Comparison of ENCODE assay signal across 18 cellular contexts in genomic region chr4:76654796-76655195, GRCh38.
DNase-seq lines count a peak whose midpoint lies in the region; FAIRE-seq and TF ChIP-seq lines count a peak whose summit lies in the region.
"Had no signal": no experiment of that assay in that cellular context is flagged by ENCODE, and none has a peak within 500 bp of the region (broad histone marks: within the 10 kb centered on the region; RNA-seq: fewer than 3 reads in every experiment).

No MANE protein-coding gene starts in this region.

- H2AFZ ChIP-seq in smooth muscle cell (ENCODE audit: low read depth): no peak overlapping the region

- no peaks in the 10 kb centered on the region for H4K20me1 ChIP-seq in smooth muscle cell (ENCODE audit: low read depth)

- H3K36me3 ChIP-seq in adipocyte (ENCODE audit: control insufficient read depth, insufficient read depth, low read length, severe bottlenecking): no peaks in the 10 kb centered on the region
- no peaks in the 10 kb centered on the region for H3K36me3 ChIP-seq in smooth muscle cell (ENCODE audit: low read depth)
- H3K36me3 ChIP-seq in small intestine (ENCODE audit: control insufficient read depth in 2 of 2, insufficient read depth in 2 of 2, low read length in 2 of 2): no peaks in the 10 kb centered on the region

- no peak overlapping the region for H3K9ac ChIP-seq in adipocyte (ENCODE audit: low read length)
- H3K9ac ChIP-seq in smooth muscle cell (ENCODE audit: low read depth): no peak overlapping the region

- peak overlapping the region; percentile 56 for H3K4me2 ChIP-seq in smooth muscle cell

- no peaks in the 10 kb centered on the region for H3K79me2 ChIP-seq in smooth muscle cell (ENCODE audit: low read depth)

- TF ChIP-seq CTCF in smooth muscle cell (IDR thresholded peaks at IDR 0.05; ENCODE audit: borderline replicate concordance, insufficient read depth, poor library complexity, severe bottlenecking): no peak

- H3K4me1 ChIP-seq in adipocyte (ENCODE audit: control insufficient read depth, insufficient read depth, low read length): peaks cover 26% of the 10 kb centered on the region
- peaks cover 15% of the 10 kb centered on the region for H3K4me1 ChIP-seq in smooth muscle cell (ENCODE audit: low read depth)
- H3K4me1 ChIP-seq in small intestine (ENCODE audit: control insufficient read depth in 2 of 2, insufficient read depth in 1 of 2, low read depth in 1 of 2, low read length in 1 of 2): no peaks in the 10 kb centered on the region

- no peak for FAIRE-seq in small intestine (lab: Jason Lieb, UNC)
- FAIRE-seq: D721Med, GM12892 had no signal

- no peaks in the 10 kb centered on the region for H3F3A ChIP-seq in smooth muscle cell (ENCODE audit: low read depth)

- H3K4me3 ChIP-seq in adipocyte (ENCODE audit: low read length) (no peak overlapping the region), smooth muscle cell (no peak overlapping the region), small intestine (ENCODE audit: low read depth in 1 of 2, low read length in 2 of 2) (no peak overlapping the region)

- H3K27ac ChIP-seq in smooth muscle cell (ENCODE audit: low read depth) (peak overlapping the region; percentile 56), small intestine (ENCODE audit: low read depth in 1 of 2, low read length in 1 of 2) (no peak overlapping the region)
- H3K27ac ChIP-seq: RWPE1 had no signal

- H3K27me3 ChIP-seq in adipocyte (replicated peaks; ENCODE audit: control insufficient read depth, insufficient read depth, low read length): no peaks in the 10 kb centered on the region
- H3K27me3 ChIP-seq in smooth muscle cell (ENCODE audit: low read depth): no peaks in the 10 kb centered on the region
- H3K27me3 ChIP-seq in small intestine (ENCODE audit: control insufficient read depth in 2 of 2, insufficient read depth in 2 of 2, low read length in 2 of 2): no peaks in the 10 kb centered on the region

- H3K9me3 ChIP-seq in adipocyte (ENCODE audit: control insufficient read depth, low read length): no peaks in the 10 kb centered on the region
- no peaks in the 10 kb centered on the region for H3K9me3 ChIP-seq in smooth muscle cell (replicated peaks; ENCODE audit: low read depth)
- H3K9me3 ChIP-seq in small intestine (ENCODE audit: control insufficient read depth, low read depth): no peaks in the 10 kb centered on the region

- peak; percentile 39 for DNase-seq in GM03348 (ENCODE audit: low spot score)
- peak; percentile 29 for DNase-seq in adipocyte (ENCODE audit: low read depth)
- peak; percentile 63 for DNase-seq in fibroblast of peridontal ligament (ENCODE audit: extremely low read depth)
- DNase-seq in smooth muscle cell (lab: John Stamatoyannopoulos, UW; ENCODE audit: unreplicated experiment): no peak
- no peak for DNase-seq in COLO668 (lab: John Stamatoyannopoulos, UW; ENCODE audit: unreplicated experiment)
- no peak for DNase-seq in stimulated activated CD4-positive, alpha-beta T cell treated with anti-CD3 and anti-CD28 coated beads, Interleukin-15, amount 100 ng/mL, for 24 hours
- no peak for DNase-seq in NCI-H2171 (lab: John Stamatoyannopoulos, UW)
- DNase-seq in small intestine: no peak
- DNase-seq: CD8-positive, alpha-beta T cell; DMS79 treated with DMSO at 0.1 percent for 48 hours; GF-D8; KG1; NCI-H2081 treated with DMSO at 0.1 percent for 48 hours; NCI-H2227 treated with DMSO at 0.1 percent for 48 hours; OCI-M1 had no signal

Comparison
In these comparisons a context has a peak if more than half of its experiments do, and no peak if none do; other contexts are left out.
1. DNase-seq: peak in GM03348 (single experiment), adipocyte (single experiment) and fibroblast of peridontal ligament (single experiment); none in smooth muscle cell (single experiment), COLO668 (single experiment), stimulated activated CD4-positive, alpha-beta T cell treated with anti-CD3 and anti-CD28 coated beads, Interleukin-15, amount 100 ng/mL, for 24 hours (single experiment), NCI-H2171 (single experiment) and small intestine (single experiment).